In genomic region chr7:26864309-26865093, GRCh38 we compare ENCODE assay signal across 8 cellular contexts. TPM values are rescaled to one million over a fixed set of nuclear protein-coding genes. Genes with fewer than 3 reads are reported as not detected.
DNase-seq lines count a peak whose midpoint lies in the region; ATAC-seq and TF ChIP-seq lines count a peak whose summit lies in the region.

A gene with protein sequence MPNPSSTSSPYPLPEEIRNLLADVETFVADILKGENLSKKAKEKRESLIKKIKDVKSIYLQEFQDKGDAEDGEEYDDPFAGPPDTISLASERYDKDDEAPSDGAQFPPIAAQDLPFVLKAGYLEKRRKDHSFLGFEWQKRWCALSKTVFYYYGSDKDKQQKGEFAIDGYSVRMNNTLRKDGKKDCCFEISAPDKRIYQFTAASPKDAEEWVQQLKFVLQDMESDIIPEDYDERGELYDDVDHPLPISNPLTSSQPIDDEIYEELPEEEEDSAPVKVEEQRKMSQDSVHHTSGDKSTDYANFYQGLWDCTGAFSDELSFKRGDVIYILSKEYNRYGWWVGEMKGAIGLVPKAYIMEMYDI (minus strand): TSS chr7:26864590. CDS start chr7:26864429, 161 bp downstream.

- POLR2A ChIA-PET in AG04449 (lab: Yijun Ruan, JAX) = interaction anchor here (0.7 kb wide), 1 partner anchor 15 kb away, joined by 3 read pairs; no protein-coding TSS in a partner anchor

- TF ChIP-seq CTCF in AG04449 (IDR thresholded peaks at IDR 0.05; ENCODE audit: insufficient read depth, low read length, missing control alignments) = no peak

- H3K4me3 ChIP-seq in AG04449 (ENCODE audit: low read depth, low read length) = peak within 1 kb of the TSS; percentile 87

- peak; percentile 87 for DNase-seq in AG04449 (ENCODE audit: low read depth, low spot score)
- DNase-seq in NCI-H345 (lab: John Stamatoyannopoulos, UW) = peak; percentile 98
- DNase-seq in activated CD4-positive, alpha-beta T cell treated with anti-CD3 and anti-CD28 coated beads for 1 hour = peak; percentile 62
- peak; percentile 96 for DNase-seq in cerebellum (ENCODE audit: low spot score)
- peak; percentile 100 for DNase-seq in islet precursor cell
- peak; percentile 82 to 85 (median 84) for DNase-seq in stimulated activated CD4-positive, alpha-beta T cell treated with anti-CD3 and anti-CD28 coated beads, Interleukin-12 subunit alpha, Interleukin-12 subunit beta, amount 100 ng/mL, for 48 hours (ENCODE audit: low read depth in 2 of 3, low spot score in 1 of 3)

- ATAC-seq in GM18870 (IDR thresholded peaks at IDR 0.05; ENCODE audit: unreplicated experiment) = peak; percentile 86
- ATAC-seq in HG03135 (IDR thresholded peaks at IDR 0.05; ENCODE audit: unreplicated experiment) = peak; percentile 89

- CTCF ChIA-PET in AG04449 (lab: Yijun Ruan, JAX) = interaction anchor here (1.1 to 4.3 kb wide), 2 partner anchors 11 to 172 kb away, joined by 3 to 25 read pairs; no protein-coding TSS in a partner anchor

RNA-seq across cellular contexts. Expression of the gene that starts here (rescaled TPM):
- 2.4 TPM for total RNA-seq in cerebellum

Comparison
In these comparisons a context has a peak if more than half of its experiments do, and no peak if none do; other contexts are left out.
1. Peak in every context shown above with its lines: DNase-seq, ATAC-seq and H3K4me3 ChIP-seq.